Comparison of ENCODE assay signal across 8 cellular contexts in the genomic region with DNA sequence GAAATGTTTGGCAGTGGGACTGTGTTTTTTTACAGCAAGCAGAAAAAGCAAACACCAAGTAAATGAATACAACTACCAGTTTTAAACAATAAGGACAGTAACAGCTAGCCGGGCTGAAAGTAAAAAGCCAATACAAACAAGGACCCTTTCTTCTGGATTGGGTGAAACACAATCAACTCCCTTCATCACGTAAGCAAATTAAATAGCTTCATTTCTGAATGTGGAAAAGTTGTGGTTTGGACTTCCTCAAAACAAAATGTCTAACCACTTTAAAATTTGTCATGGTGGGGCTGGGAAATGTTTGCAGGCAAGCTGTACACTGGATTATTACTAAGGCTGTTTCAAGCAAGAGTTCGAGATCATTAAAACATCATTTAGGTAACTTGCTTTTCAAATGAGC. TPM values are rescaled to one million over a fixed set of nuclear protein-coding genes. Genes with fewer than 3 reads are reported as not detected.
DNase-seq lines count a peak whose midpoint lies in the region; ATAC-seq and TF ChIP-seq lines count a peak whose summit lies in the region.

No MANE protein-coding gene starts in this region.

- H3K27me3 ChIP-seq in heart right ventricle = no peaks in the 10 kb centered on the region
- H3K27me3 ChIP-seq in transverse colon = no peaks in the 10 kb centered on the region

- ATAC-seq in heart right ventricle (no peak), left ventricle myocardium superior (no peak), HG03045 (IDR thresholded peaks at IDR 0.05; ENCODE audit: unreplicated experiment) (no peak), GM18519 (IDR thresholded peaks at IDR 0.05; ENCODE audit: low FRiP score, unreplicated experiment) (no peak)
- ATAC-seq in activated naive CD4-positive, alpha-beta T cell treated with anti-CD3 and anti-CD28 coated beads, Interleukin-2, amount 50 U/mL, for 72 hours = no peak

- TF ChIP-seq EP300 in transverse colon (IDR thresholded peaks at IDR 0.05; ENCODE audit: low read depth) = no peak

- H3K4me3 ChIP-seq in heart right ventricle = no peak overlapping the region
- H3K4me3 ChIP-seq in transverse colon = no peak overlapping the region

- WGBS in heart right ventricle, 2 donors = 72 to 76% methylated on average over 3 of the region's 3 CpGs
- 41 to 56% methylated on average over 2 to 3 of the region's 3 CpGs for WGBS in transverse colon (ENCODE audit: low coverage in 1 of 2), 2 donors

- no peak for DNase-seq in heart right ventricle
- DNase-seq in left ventricle myocardium superior = no peak
- DNase-seq in activated naive CD4-positive, alpha-beta T cell treated with anti-CD3 and anti-CD28 coated beads, Interleukin-2, amount 50 U/mL, for 72 hours (ENCODE audit: low spot score in 2 of 2) = no peak
- DNase-seq in kidney tubule cell (ENCODE audit: low spot score) = peak; percentile 16
- no peak for DNase-seq in transverse colon
- DNase-seq in NCI-H748 (lab: John Stamatoyannopoulos, UW; ENCODE audit: unreplicated experiment) = no peak

- H3K27ac ChIP-seq in heart right ventricle = peak overlapping the region in 9 of 10 donors; percentile 13 to 83 (median 76)
- peak overlapping the region; percentile 38 to 67 (median 53) for H3K27ac ChIP-seq in transverse colon

- H3K9me3 Mint-ChIP-seq in activated naive CD4-positive, alpha-beta T cell treated with anti-CD3 and anti-CD28 coated beads, Interleukin-2, amount 50 U/mL, for 72 hours = no peaks in the 10 kb centered on the region

- TF ChIP-seq POLR2A in transverse colon (IDR thresholded peaks at IDR 0.05) = no peak

- H3K36me3 Mint-ChIP-seq in activated naive CD4-positive, alpha-beta T cell treated with anti-CD3 and anti-CD28 coated beads, Interleukin-2, amount 50 U/mL, for 72 hours = peaks cover 15 to 31% of the 10 kb centered on the region in 2 donors

- TF ChIP-seq CTCF in heart right ventricle (IDR thresholded peaks at IDR 0.05) (no peak), transverse colon (IDR thresholded peaks at IDR 0.05) (no peak)

- in situ Hi-C loops in transverse colon (cut with MboI; ENCODE audit: low pct_ligation_motif_present in 1 of 4, low pct_unique_long_range_greater_than_20kb in 1 of 4, low sequenced_read_pairs in 3 of 4) = no loop called here

- H3K36me3 ChIP-seq in heart right ventricle = peaks cover 0 to 97% (median 27%) of the 10 kb centered on the region in 9 donors
- H3K36me3 ChIP-seq in transverse colon = peaks cover 0 to 18% (median 9%) of the 10 kb centered on the region in 4 donors

- H3K4me1 ChIP-seq in heart right ventricle (peaks cover 3 to 87% (median 78%) of the 10 kb centered on the region in 9 donors), transverse colon (peaks cover 14 to 53% (median 25%) of the 10 kb centered on the region in 4 donors)

- no peaks in the 10 kb centered on the region for H3K9me3 ChIP-seq in heart right ventricle
- H3K9me3 ChIP-seq in transverse colon = no peaks in the 10 kb centered on the region

- intact Hi-C loops in heart right ventricle (cut with DNase I) (loop anchor here in 1 of 10 donors (10.0 kb wide), 1 partner anchor 47 kb away; the partner anchor contains the start of genes ANKRD13A and GIT2), left ventricle myocardium superior (cut with micrococcal nuclease) (no loop called here), transverse colon (cut with DNase I; ENCODE audit: low total_unique reads) (no loop called here)

- H3K27ac Mint-ChIP-seq in activated naive CD4-positive, alpha-beta T cell treated with anti-CD3 and anti-CD28 coated beads, Interleukin-2, amount 50 U/mL, for 72 hours = peak overlapping the region; percentile 36 to 41

RNA-seq across cellular contexts. Expression of gene TCHP, which starts 47.4 kb away (rescaled TPM):
- total RNA-seq in heart right ventricle (10 to 100 TPM in 4 of 10 donors, 1 to 10 TPM in 6; 7.0 to 14.1 (median 9.1) TPM), left ventricle myocardium superior (11.4 TPM), transverse colon (10 to 100 TPM; 27.5 to 54.7 (median 30.7) TPM)
- polyA plus RNA-seq in heart right ventricle = 10 to 100 TPM in 1 of 2 donors, 1 to 10 TPM in 1; 7.3 to 13.2 TPM
- total RNA-seq in activated naive CD4-positive, alpha-beta T cell treated with anti-CD3 and anti-CD28 coated beads, Interleukin-2, amount 50 U/mL, for 72 hours = 10 to 100 TPM; 14.9 to 18.3 TPM

RNA-seq across cellular contexts. Expression of gene GIT2, which starts 48.7 kb away (rescaled TPM):
- total RNA-seq in heart right ventricle = 10 to 100 TPM; 31.7 to 44.9 (median 40.1) TPM
- polyA plus RNA-seq in heart right ventricle = 10 to 100 TPM; 17.8 to 21.5 TPM
- 41.4 TPM for total RNA-seq in left ventricle myocardium superior
- total RNA-seq in activated naive CD4-positive, alpha-beta T cell treated with anti-CD3 and anti-CD28 coated beads, Interleukin-2, amount 50 U/mL, for 72 hours = 10 to 100 TPM; 64.3 to 70.1 TPM
- total RNA-seq in transverse colon = 10 to 100 TPM; 25.3 to 64.0 (median 44.0) TPM

RNA-seq across cellular contexts. Expression of gene ANKRD13A, which starts 51.7 kb away (rescaled TPM):
- total RNA-seq in heart right ventricle (10 to 100 TPM; 15.3 to 29.0 (median 18.6) TPM), left ventricle myocardium superior (24.4 TPM), transverse colon (100 to 1,000 TPM in 3 of 4 donors, 10 to 100 TPM in 1; 96.1 to 189 (median 115) TPM)
- 10 to 100 TPM; 14.0 to 25.7 TPM for polyA plus RNA-seq in heart right ventricle
- total RNA-seq in activated naive CD4-positive, alpha-beta T cell treated with anti-CD3 and anti-CD28 coated beads, Interleukin-2, amount 50 U/mL, for 72 hours = 10 to 100 TPM; 64.7 to 65.2 TPM
